30 cellular contexts compared by ENCODE assay signal in genomic region chr2:215485032-215485431, GRCh38.
"Had no signal": no experiment of that assay in that cellular context is flagged by ENCODE, and none has a peak within 500 bp of the region (broad histone marks: within the 10 kb centered on the region; RNA-seq: fewer than 3 reads in every experiment).

No MANE protein-coding gene starts in this region.

- H3K9me3 Mint-ChIP-seq: nephron had no signal

- DNase-seq: hippocampal formation; left colon; left lung; lower lobe of right lung; mammary epithelial cell; mesenchymal stem cell; naive thymus-derived CD8-positive, alpha-beta T cell; nucleus accumbens; pancreas; posterior cingulate gyrus; retina; right cardiac atrium; sigmoid colon; small intestine; stimulated activated CD4-positive, alpha-beta T cell treated with anti-CD3 and anti-CD28 coated beads, Interleukin-12 subunit alpha, Interleukin-12 subunit beta, amount 100 ng/mL, for 4 hours; stimulated activated CD4-positive, alpha-beta T cell treated with anti-CD3 and anti-CD28 coated beads, Interleukin-15, amount 100 ng/mL, for 24 hours; stimulated activated CD4-positive, alpha-beta T cell treated with anti-CD3 and anti-CD28 coated beads, Interleukin-2, amount 100 ng/mL, for 24 hours; stimulated activated CD4-positive, alpha-beta T cell treated with anti-CD3 and anti-CD28 coated beads, Interleukin-4, amount 100 ng/mL, for 1 hour; stimulated activated naive B cell treated with anti-CD40 and anti-IgM and Interleukin-4, amounts not matched to agents 10 μg/mL and 1 μg/mL and 100 μg/mL, for 72 hours; stimulated activated naive CD8-positive, alpha-beta T cell treated with anti-CD3 and anti-CD28 coated beads, Interleukin-15, Interleukin-2, amounts not matched to agents 100 U/mL and 50 U/mL, for 24 hours; stomach; testis; thyroid gland; transverse colon; upper lobe of left lung had no signal

- H3K4me1 Mint-ChIP-seq: naive thymus-derived CD8-positive, alpha-beta T cell; nephron; stimulated activated naive B cell treated with anti-CD40 and anti-IgM and Interleukin-4, amounts not matched to agents 10 μg/mL and 1 μg/mL and 100 μg/mL, for 72 hours had no signal

- H3K4me3 ChIP-seq: left lung, lower lobe of right lung, pancreas, prostate gland, sigmoid colon, stomach, testis, thyroid gland, transverse colon, upper lobe of left lung, vagina had no signal

- H3K36me3 Mint-ChIP-seq: naive thymus-derived CD8-positive, alpha-beta T cell; stimulated activated naive B cell treated with anti-CD40 and anti-IgM and Interleukin-4, amounts not matched to agents 10 μg/mL and 1 μg/mL and 100 μg/mL, for 72 hours had no signal

- ATAC-seq: left colon; left lung; lower lobe of right lung; naive thymus-derived CD8-positive, alpha-beta T cell; pancreas; right cardiac atrium; stimulated activated naive B cell treated with anti-CD40 and anti-IgM and Interleukin-4, amounts not matched to agents 10 μg/mL and 1 μg/mL and 100 μg/mL, for 72 hours; stimulated activated naive CD8-positive, alpha-beta T cell treated with anti-CD3 and anti-CD28 coated beads, Interleukin-15, Interleukin-2, amounts not matched to agents 100 U/mL and 50 U/mL, for 24 hours had no signal

- H3K27me3 ChIP-seq: left lung, pancreas, sigmoid colon, stomach, testis, thyroid gland, transverse colon, upper lobe of left lung, vagina had no signal

- H3K36me3 ChIP-seq: left lung, lower lobe of right lung, pancreas, prostate gland, sigmoid colon, stomach, thyroid gland, transverse colon, upper lobe of left lung, vagina had no signal

- H3K27ac ChIP-seq: left lung, lower lobe of right lung, pancreas, prostate gland, sigmoid colon, stomach, testis, thyroid gland, transverse colon, upper lobe of left lung, vagina had no signal

- H3K4me1 ChIP-seq: left lung, lower lobe of right lung, prostate gland, sigmoid colon, stomach, testis, thyroid gland, transverse colon, upper lobe of left lung, vagina had no signal

- H3K4me3 Mint-ChIP-seq: naive thymus-derived CD8-positive, alpha-beta T cell; nephron; neural crest cell; stimulated activated naive B cell treated with anti-CD40 and anti-IgM and Interleukin-4, amounts not matched to agents 10 μg/mL and 1 μg/mL and 100 μg/mL, for 72 hours had no signal

- FAIRE-seq: keratinocyte, pancreas, small intestine had no signal

- H3K27ac Mint-ChIP-seq: naive thymus-derived CD8-positive, alpha-beta T cell; nephron; stimulated activated naive B cell treated with anti-CD40 and anti-IgM and Interleukin-4, amounts not matched to agents 10 μg/mL and 1 μg/mL and 100 μg/mL, for 72 hours had no signal

- H3K9me3 ChIP-seq: left lung, lower lobe of right lung, pancreas, prostate gland, sigmoid colon, stomach, testis, thyroid gland, transverse colon, upper lobe of left lung, vagina had no signal
